ENCODE assay signal across 8 cellular contexts in genomic region chrX:2710041-2710471, GRCh38. TPM values are rescaled to one million over a fixed set of nuclear protein-coding genes. Genes with fewer than 3 reads are reported as not detected.
DNase-seq lines count a peak whose midpoint lies in the region; ATAC-seq and TF ChIP-seq lines count a peak whose summit lies in the region.

No MANE protein-coding gene starts in this region.

- POLR2A ChIA-PET in activated naive CD8-positive, alpha-beta T cell treated with anti-CD3 and anti-CD28 coated beads, Interleukin-2, amount 10 ng/mL, durations not matched to agents 7 days and 5 days (lab: Charles Lee): no interaction called here

- peaks cover 61% of the 10 kb centered on the region for H3K4me1 Mint-ChIP-seq in activated naive CD8-positive, alpha-beta T cell treated with anti-CD3 and anti-CD28 coated beads, Interleukin-2, amount 10 ng/mL, durations not matched to agents 7 days and 5 days

- peak overlapping the region; percentile 88 for H3K27ac Mint-ChIP-seq in activated naive CD8-positive, alpha-beta T cell treated with anti-CD3 and anti-CD28 coated beads, Interleukin-2, amount 10 ng/mL, durations not matched to agents 7 days and 5 days

- peaks cover 27% of the 10 kb centered on the region for H3K36me3 Mint-ChIP-seq in activated naive CD8-positive, alpha-beta T cell treated with anti-CD3 and anti-CD28 coated beads, Interleukin-2, amount 10 ng/mL, durations not matched to agents 7 days and 5 days

- peak; percentile 33 for ATAC-seq in activated naive CD8-positive, alpha-beta T cell treated with anti-CD3 and anti-CD28 coated beads, Interleukin-2, amount 10 ng/mL, durations not matched to agents 7 days and 5 days (ENCODE audit: low read depth)
- peak; percentile 61 for ATAC-seq in stimulated activated naive CD8-positive, alpha-beta T cell treated with anti-CD3 and anti-CD28 coated beads, Interleukin-15, Interleukin-2, amounts not matched to agents 100 U/mL and 50 U/mL, for 24 hours
- ATAC-seq in GM19463 (IDR thresholded peaks at IDR 0.05; ENCODE audit: unreplicated experiment): no peak
- no peak for ATAC-seq in GM18505 (IDR thresholded peaks at IDR 0.05; ENCODE audit: unreplicated experiment)

- H3K27me3 Mint-ChIP-seq in activated naive CD8-positive, alpha-beta T cell treated with anti-CD3 and anti-CD28 coated beads, Interleukin-2, amount 10 ng/mL, durations not matched to agents 7 days and 5 days: no peaks in the 10 kb centered on the region

- peak overlapping the region; percentile 80 for H3K4me3 Mint-ChIP-seq in activated naive CD8-positive, alpha-beta T cell treated with anti-CD3 and anti-CD28 coated beads, Interleukin-2, amount 10 ng/mL, durations not matched to agents 7 days and 5 days

- no peak for TF ChIP-seq POLR2A in GM18505 (IDR thresholded peaks at IDR 0.05; ENCODE audit: borderline replicate concordance, extremely low read depth, insufficient read depth, insufficient read length)

- peak; percentile 51 for DNase-seq in stimulated activated CD4-positive, alpha-beta T cell treated with anti-CD3 and anti-CD28 coated beads, Interleukin-15, amount 100 ng/mL, for 24 hours
- DNase-seq in stimulated activated CD4-positive, alpha-beta T cell treated with anti-CD3 and anti-CD28 coated beads, Interleukin-4, amount 100 ng/mL, for 1 hour: no peak
- no peak for DNase-seq in activated naive CD8-positive, alpha-beta T cell treated with anti-CD3 and anti-CD28 coated beads, Interleukin-2, amount 10 ng/mL, durations not matched to agents 7 days and 5 days
- DNase-seq in hepatic stellate cell (ENCODE audit: low spot score) (peak; percentile 67), NCI-H146 treated with DMSO at 0.1 percent for 48 hours (lab: John Stamatoyannopoulos, UW; ENCODE audit: unreplicated experiment) (no peak)
- peak; percentile 48 for DNase-seq in stimulated activated naive CD8-positive, alpha-beta T cell treated with anti-CD3 and anti-CD28 coated beads, Interleukin-15, Interleukin-2, amounts not matched to agents 100 U/mL and 50 U/mL, for 24 hours

- H3K9me3 Mint-ChIP-seq in activated naive CD8-positive, alpha-beta T cell treated with anti-CD3 and anti-CD28 coated beads, Interleukin-2, amount 10 ng/mL, durations not matched to agents 7 days and 5 days: no peaks in the 10 kb centered on the region

RNA-seq across cellular contexts. Expression of gene CD99, which starts 19.0 kb away (rescaled TPM):
- total RNA-seq in activated naive CD8-positive, alpha-beta T cell treated with anti-CD3 and anti-CD28 coated beads, Interleukin-2, amount 10 ng/mL, durations not matched to agents 7 days and 5 days: 100 to 1,000 TPM; 255 to 256 TPM

RNA-seq across cellular contexts. Expression of gene XG, which starts 41.8 kb away (rescaled TPM):
- under 1 TPM in 1 of 2 experiments, not detected in 1; 0.43 TPM for total RNA-seq in activated naive CD8-positive, alpha-beta T cell treated with anti-CD3 and anti-CD28 coated beads, Interleukin-2, amount 10 ng/mL, durations not matched to agents 7 days and 5 days

Comparison
In these comparisons a context has a peak if more than half of its experiments do, and no peak if none do; other contexts are left out.
1. DNase-seq: peak in stimulated activated CD4-positive, alpha-beta T cell treated with anti-CD3 and anti-CD28 coated beads, Interleukin-15, amount 100 ng/mL, for 24 hours (single experiment), hepatic stellate cell (single experiment) and stimulated activated naive CD8-positive, alpha-beta T cell treated with anti-CD3 and anti-CD28 coated beads, Interleukin-15, Interleukin-2, amounts not matched to agents 100 U/mL and 50 U/mL, for 24 hours (single experiment); none in stimulated activated CD4-positive, alpha-beta T cell treated with anti-CD3 and anti-CD28 coated beads, Interleukin-4, amount 100 ng/mL, for 1 hour (single experiment), activated naive CD8-positive, alpha-beta T cell treated with anti-CD3 and anti-CD28 coated beads, Interleukin-2, amount 10 ng/mL, durations not matched to agents 7 days and 5 days (single experiment) and NCI-H146 treated with DMSO at 0.1 percent for 48 hours (single experiment).
2. ATAC-seq: peak in activated naive CD8-positive, alpha-beta T cell treated with anti-CD3 and anti-CD28 coated beads, Interleukin-2, amount 10 ng/mL, durations not matched to agents 7 days and 5 days (single experiment) and stimulated activated naive CD8-positive, alpha-beta T cell treated with anti-CD3 and anti-CD28 coated beads, Interleukin-15, Interleukin-2, amounts not matched to agents 100 U/mL and 50 U/mL, for 24 hours (single experiment); none in GM19463 (single experiment) and GM18505 (single experiment).